In the genomic region with DNA sequence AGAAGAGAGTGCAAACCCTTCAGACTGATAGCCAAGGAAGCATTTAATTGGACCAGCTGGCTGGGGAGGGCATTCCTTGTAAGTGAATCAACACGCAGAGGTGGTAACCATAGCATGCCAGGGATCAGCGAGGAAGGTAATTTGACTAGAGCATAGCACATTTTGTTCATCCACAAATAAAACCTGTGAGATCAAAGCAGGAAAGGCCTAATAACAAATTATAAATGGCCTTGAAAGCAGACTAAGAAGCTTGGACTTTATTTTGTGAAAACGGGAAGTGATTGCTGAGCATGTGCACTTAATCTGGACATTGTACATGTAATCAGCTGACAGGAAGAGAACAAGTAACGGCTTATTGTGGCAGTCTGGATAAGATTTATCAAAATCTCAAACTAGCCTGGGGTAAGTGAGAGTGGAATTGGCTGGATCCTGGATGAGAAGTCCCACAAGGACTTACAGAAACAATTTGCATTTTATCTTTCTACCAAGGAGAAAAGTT, we compare ENCODE assay signal across 8 cellular contexts. TPM values are rescaled to one million over a fixed set of nuclear protein-coding genes. Genes with fewer than 3 reads are reported as not detected.
DNase-seq lines count a peak whose midpoint lies in the region; ATAC-seq and TF ChIP-seq lines count a peak whose summit lies in the region.

No MANE protein-coding gene starts in this region.

- H3K27me3 ChIP-seq in mesenchymal stem cell (ENCODE audit: control insufficient read depth in 1 of 2, insufficient read depth in 1 of 2, low read length in 2 of 2), result no peaks in the 10 kb centered on the region

- no peak overlapping the region for H2AFZ ChIP-seq in mesenchymal stem cell (ENCODE audit: low read depth, low read length)

- H3K27ac Mint-ChIP-seq in chondrocyte (ENCODE audit: unreplicated experiment), result no peak overlapping the region

- H2BK15ac ChIP-seq in mesenchymal stem cell (ENCODE audit: low read depth, poor library complexity, severe bottlenecking), result no peak overlapping the region

- H2BK12ac ChIP-seq in mesenchymal stem cell (ENCODE audit: low read length in 2 of 2), result no peak overlapping the region

- H2BK120ac ChIP-seq in mesenchymal stem cell (ENCODE audit: low read depth, low read length), result no peak overlapping the region

- H3K9me3 ChIP-seq in mesenchymal stem cell (ENCODE audit: control insufficient read depth, low read length), result no peaks in the 10 kb centered on the region

- peak overlapping the region; percentile 35 for H2BK5ac ChIP-seq in mesenchymal stem cell (ENCODE audit: low read depth, low read length, poor library complexity, severe bottlenecking)

- peaks cover 28% of the 10 kb centered on the region for H3K27me3 Mint-ChIP-seq in chondrocyte (ENCODE audit: low read depth)

- H3K4me1 ChIP-seq in mesenchymal stem cell (ENCODE audit: control insufficient read depth, insufficient read depth, low read depth, low read length), result no peaks in the 10 kb centered on the region

- peak overlapping the region; percentile 21 for H3K4me3 Mint-ChIP-seq in chondrocyte (ENCODE audit: unreplicated experiment)

- 10% methylated on average over 3 of the region's 4 CpGs for WGBS in mesenchymal stem cell

- no peaks in the 10 kb centered on the region for H3K79me1 ChIP-seq in mesenchymal stem cell (replicated peaks; ENCODE audit: low read length, poor library complexity, severe bottlenecking)

- no peak overlapping the region for H2AK5ac ChIP-seq in mesenchymal stem cell (ENCODE audit: low read length, severe bottlenecking)

- no peaks in the 10 kb centered on the region for H3K9me3 Mint-ChIP-seq in chondrocyte (ENCODE audit: low read depth)

- H4K8ac ChIP-seq in mesenchymal stem cell (ENCODE audit: low read length), result no peak overlapping the region

- peak overlapping the region; percentile 96 for H3K27ac ChIP-seq in mesenchymal stem cell (ENCODE audit: low read length, poor library complexity, severe bottlenecking)

- H3K36me3 Mint-ChIP-seq in chondrocyte (ENCODE audit: low read depth), result no peaks in the 10 kb centered on the region

- H3K4ac ChIP-seq in mesenchymal stem cell (ENCODE audit: low read depth in 1 of 2, low read length in 2 of 2), result no peak overlapping the region

- peak overlapping the region in 1 of 2 experiments; percentile 54 for H3K18ac ChIP-seq in mesenchymal stem cell (ENCODE audit: low read depth in 1 of 2, low read length in 2 of 2)

- TF ChIP-seq CTCF in GM12865 (IDR thresholded peaks at IDR 0.05; ENCODE audit: insufficient read depth, low read depth, low read length, missing control alignments) (no peak), chondrocyte (IDR thresholded peaks at IDR 0.05) (no peak)

- no peak overlapping the region for H3K4me3 ChIP-seq in GM12865 (ENCODE audit: low read depth, low read length)
- H3K4me3 ChIP-seq in mesenchymal stem cell (ENCODE audit: insufficient read depth in 1 of 2, low read depth in 1 of 2, low read length in 2 of 2), result peak overlapping the region in 1 of 2 experiments; percentile 33

- H3K9ac ChIP-seq in mesenchymal stem cell (ENCODE audit: low read length), result peak overlapping the region; percentile 65

- H3K4me1 Mint-ChIP-seq in chondrocyte (ENCODE audit: low read depth), result peaks cover 6% of the 10 kb centered on the region

- no peaks in the 10 kb centered on the region for H3K36me3 ChIP-seq in mesenchymal stem cell (ENCODE audit: control insufficient read depth in 1 of 2, insufficient read depth in 2 of 2, low read depth in 1 of 2, low read length in 2 of 2)

- H3K14ac ChIP-seq in mesenchymal stem cell (ENCODE audit: low read length in 2 of 2), result no peak overlapping the region

- no peak overlapping the region for H4K91ac ChIP-seq in mesenchymal stem cell (ENCODE audit: low read length)

- peak; percentile 24 for DNase-seq in GM12865 (ENCODE audit: low read depth)
- DNase-seq in NOMO-1 treated with DMSO at 0.1 percent for 48 hours (lab: John Stamatoyannopoulos, UW; ENCODE audit: unreplicated experiment), result peak; percentile 79
- DNase-seq in chondrocyte (ENCODE audit: low spot score), result no peak
- DNase-seq in mesenchymal stem cell, result peak; percentile 70
- DNase-seq in mesenteric fat pad (ENCODE audit: low spot score), result no peak
- no peak for DNase-seq in stimulated activated CD4-positive, alpha-beta T cell treated with anti-CD3 and anti-CD28 coated beads, Interleukin-1b, Interleukin-23, amount 100 ng/mL, for 48 hours
- no peak for DNase-seq in NCI-H1436 treated with DMSO at 0.1 percent for 48 hours (lab: John Stamatoyannopoulos, UW)

- no peak overlapping the region for H3K4me2 ChIP-seq in mesenchymal stem cell (ENCODE audit: low read length, poor library complexity, severe bottlenecking)

- H3K23ac ChIP-seq in mesenchymal stem cell (ENCODE audit: low read length in 2 of 2), result no peak overlapping the region

- ATAC-seq in GM19397 (IDR thresholded peaks at IDR 0.05; ENCODE audit: unreplicated experiment), result no peak

RNA-seq across cellular contexts. Expression of a gene that starts 11.7 kb away (rescaled TPM):
- 4.7 to 5.3 TPM (median 4.9 TPM) in 3 replicates for total RNA-seq in chondrocyte
- 11.8 TPM for polyA plus RNA-seq in mesenchymal stem cell (2013, experiment 1 of 2)
- 12.3 TPM for polyA plus RNA-seq in mesenchymal stem cell (2013, experiment 2 of 2)
- total RNA-seq in mesenteric fat pad, result 82.3 TPM

Comparison
In these comparisons a context has a peak if more than half of its experiments do, and no peak if none do; other contexts are left out.
1. DNase-seq: peak in GM12865 (single experiment), NOMO-1 treated with DMSO at 0.1 percent for 48 hours (single experiment) and mesenchymal stem cell (single experiment); none in chondrocyte (single experiment), mesenteric fat pad (single experiment), stimulated activated CD4-positive, alpha-beta T cell treated with anti-CD3 and anti-CD28 coated beads, Interleukin-1b, Interleukin-23, amount 100 ng/mL, for 48 hours (single experiment) and NCI-H1436 treated with DMSO at 0.1 percent for 48 hours (single experiment).
2. RNA of a gene that starts 11.7 kb away (total RNA-seq): 82.3 TPM in mesenteric fat pad (single experiment); 4.7 to 5.3 TPM in chondrocyte; every median in the first group is over 10 times any median in the second.